Comparison of ENCODE assay signal across 29 cellular contexts in the genomic region with DNA sequence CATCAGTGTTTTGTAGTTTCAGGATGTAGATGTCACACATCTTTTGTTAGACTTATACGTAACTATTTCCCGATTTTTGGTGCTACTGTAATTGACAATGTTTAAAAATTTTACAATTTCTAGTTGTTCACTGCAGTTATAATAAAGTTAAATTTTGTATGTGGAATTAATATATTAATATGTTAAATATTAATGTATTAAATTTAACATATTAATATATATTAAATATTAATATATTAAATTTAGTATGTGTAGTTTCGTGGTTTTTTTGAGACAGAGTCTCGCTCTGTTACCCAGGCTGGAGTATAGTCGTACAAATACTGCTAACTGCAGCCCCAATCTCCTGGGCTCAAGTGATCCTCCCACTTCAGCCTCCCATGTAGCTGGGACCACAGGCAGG. TPM values are rescaled to one million over a fixed set of nuclear protein-coding genes. Genes with fewer than 3 reads are reported as not detected.
DNase-seq lines count a peak whose midpoint lies in the region; ATAC-seq and TF ChIP-seq lines count a peak whose summit lies in the region.
"Had no signal": no experiment of that assay in that cellular context is flagged by ENCODE, and none has a peak within 500 bp of the region (broad histone marks: within the 10 kb centered on the region; RNA-seq: fewer than 3 reads in every experiment).

No MANE protein-coding gene starts in this region.

- H3K4me3 ChIP-seq in adrenal gland (peak overlapping the region in 1 of 4 donors; percentile 52), mesenchymal stem cell (ENCODE audit: insufficient read depth in 1 of 2, low read depth in 1 of 2, low read length in 2 of 2) (no peak overlapping the region), upper lobe of left lung (no peak overlapping the region), A673 (ENCODE audit: low read depth, low read length, poor library complexity, severe bottlenecking) (no peak overlapping the region)
- H3K4me3 ChIP-seq: A549, GM12878, PC-9 had no signal

- no peak overlapping the region for H3K4ac ChIP-seq in mesenchymal stem cell (ENCODE audit: low read depth in 1 of 2, low read length in 2 of 2)

- CTCF ChIA-PET in A673 (lab: Charles Lee): interaction anchor here (0.6 kb wide), 1 partner anchor 76 kb away, joined by 6 read pairs; no protein-coding TSS in a partner anchor

- no peaks in the 10 kb centered on the region for H3K27me3 Mint-ChIP-seq in mesothelial cell of epicardium (ENCODE audit: low read depth)
- H3K27me3 Mint-ChIP-seq: activated CD4-positive, alpha-beta memory T cell treated with anti-CD3 and anti-CD28 coated beads for 36 hours; activated T-helper 17 cell treated with anti-CD3 and anti-CD28 coated beads, Interleukin-2, amount 50 U/mL, for 72 hours; naive thymus-derived CD8-positive, alpha-beta T cell had no signal

- H3K18ac ChIP-seq in mesenchymal stem cell (ENCODE audit: low read depth in 1 of 2, low read length in 2 of 2): peak overlapping the region in 1 of 2 experiments; percentile 40

- no peaks in the 10 kb centered on the region for H3K27me3 ChIP-seq in adrenal gland
- no peaks in the 10 kb centered on the region for H3K27me3 ChIP-seq in mesenchymal stem cell (ENCODE audit: control insufficient read depth in 1 of 2, insufficient read depth in 1 of 2, low read length in 2 of 2)
- no peaks in the 10 kb centered on the region for H3K27me3 ChIP-seq in upper lobe of left lung
- no peaks in the 10 kb centered on the region for H3K27me3 ChIP-seq in A673 (replicated peaks; ENCODE audit: insufficient read depth, low read depth, low read length, poor library complexity)

- H2AFZ ChIP-seq in mesenchymal stem cell (ENCODE audit: low read depth, low read length): no peak overlapping the region
- H2AFZ ChIP-seq: PC-9 had no signal

- peaks cover 3% of the 10 kb centered on the region for H3K79me1 ChIP-seq in mesenchymal stem cell (replicated peaks; ENCODE audit: low read length, poor library complexity, severe bottlenecking)

- TF ChIP-seq POLR2A in adrenal gland (IDR thresholded peaks at IDR 0.05) (no peak), upper lobe of left lung (IDR thresholded peaks at IDR 0.05) (no peak)

- WGBS in adrenal gland, 4 donors: 86 to 90% (median 89%) methylated on average over 5 of the region's 5 CpGs
- 94% methylated on average over 3 of the region's 5 CpGs for WGBS in mesenchymal stem cell
- WGBS in upper lobe of left lung, 2 donors: 87 to 95% methylated on average over 5 of the region's 5 CpGs

- no peak overlapping the region for H3K23ac ChIP-seq in mesenchymal stem cell (ENCODE audit: low read length in 2 of 2)

- TF ChIP-seq EP300 in upper lobe of left lung (IDR thresholded peaks at IDR 0.05): no peak

- H3K4me1 ChIP-seq in adrenal gland (replicated peaks in 1 of 2) (peaks cover 20 to 25% of the 10 kb centered on the region in 2 donors), mesenchymal stem cell (ENCODE audit: control insufficient read depth, insufficient read depth, low read depth, low read length) (peaks cover 9% of the 10 kb centered on the region), upper lobe of left lung (peaks cover 18 to 31% (median 27%) of the 10 kb centered on the region in 4 donors), A673 (ENCODE audit: insufficient read depth, low read length, poor library complexity, severe bottlenecking) (peaks cover 15% of the 10 kb centered on the region)

- no peak overlapping the region for H3K14ac ChIP-seq in mesenchymal stem cell (ENCODE audit: low read length in 2 of 2)

- no peak overlapping the region for H2BK15ac ChIP-seq in mesenchymal stem cell (ENCODE audit: low read depth, poor library complexity, severe bottlenecking)

- BruUV-seq in A673 (replicated peaks; lab: Mats Ljungman, UMichigan): no TSS peak

- POLR2A ChIA-PET in A673 (lab: Charles Lee; ENCODE audit: low non-redundant PET): no interaction called here

- H3K9ac ChIP-seq in mesenchymal stem cell (ENCODE audit: low read length): peak overlapping the region; percentile 81

- no peak overlapping the region for H2BK120ac ChIP-seq in mesenchymal stem cell (ENCODE audit: low read depth, low read length)

- H3K36me3 ChIP-seq in adrenal gland (replicated peaks in 1 of 2) (no peaks in the 10 kb centered on the region), mesenchymal stem cell (ENCODE audit: control insufficient read depth in 1 of 2, insufficient read depth in 2 of 2, low read depth in 1 of 2, low read length in 2 of 2) (peaks cover 3 to 7% of the 10 kb centered on the region in 2 experiments), upper lobe of left lung (peaks cover 0 to 6% (median 2%) of the 10 kb centered on the region in 4 donors), A673 (ENCODE audit: insufficient read depth, low read length, poor library complexity, severe bottlenecking) (no peaks in the 10 kb centered on the region)

- H3K9me3 ChIP-seq in adrenal gland (replicated peaks in 1 of 3): no peaks in the 10 kb centered on the region
- H3K9me3 ChIP-seq in mesenchymal stem cell (ENCODE audit: control insufficient read depth, low read length): no peaks in the 10 kb centered on the region
- no peaks in the 10 kb centered on the region for H3K9me3 ChIP-seq in upper lobe of left lung
- no peaks in the 10 kb centered on the region for H3K9me3 ChIP-seq in A673 (ENCODE audit: low read depth, low read length, poor library complexity, severe bottlenecking)
- H3K9me3 ChIP-seq: A549, lower lobe of right lung had no signal

- H4K8ac ChIP-seq in mesenchymal stem cell (ENCODE audit: low read length): no peak overlapping the region

- H2AK5ac ChIP-seq in mesenchymal stem cell (ENCODE audit: low read length, severe bottlenecking): no peak overlapping the region

- H3K27ac ChIP-seq in adrenal gland (peak overlapping the region in 4 of 5 donors; percentile 26 to 92 (median 86)), mesenchymal stem cell (ENCODE audit: low read length, poor library complexity, severe bottlenecking) (no peak overlapping the region), upper lobe of left lung (peak overlapping the region in 3 of 4 donors; percentile 77 to 85 (median 82)), A673 (ENCODE audit: low read depth, low read length, poor library complexity, severe bottlenecking) (no peak overlapping the region)

- H2BK12ac ChIP-seq in mesenchymal stem cell (ENCODE audit: low read length in 2 of 2): no peak overlapping the region

- peaks cover 18% of the 10 kb centered on the region for H3K4me1 Mint-ChIP-seq in mesothelial cell of epicardium
- H3K4me1 Mint-ChIP-seq in stimulated activated effector memory CD8-positive, alpha-beta T cell treated with anti-CD3 and anti-CD28 coated beads, Interleukin-12 subunit alpha, Interleukin-12 subunit beta, amount 100 ng/mL, for 72 hours: peaks cover 12% of the 10 kb centered on the region

- H3K4me3 Mint-ChIP-seq in mesothelial cell of epicardium: no peak overlapping the region
- H3K4me3 Mint-ChIP-seq in stimulated activated effector memory CD8-positive, alpha-beta T cell treated with anti-CD3 and anti-CD28 coated beads, Interleukin-12 subunit alpha, Interleukin-12 subunit beta, amount 100 ng/mL, for 72 hours: no peak overlapping the region
- H3K4me3 Mint-ChIP-seq: activated CD4-positive, alpha-beta memory T cell treated with anti-CD3 and anti-CD28 coated beads for 36 hours; H9 had no signal

- intact Hi-C loops in left ventricle myocardium superior (cut with micrococcal nuclease): no loop called here
- intact Hi-C loops in left cardiac atrium (cut with DNase I): no loop called here
- intact Hi-C loops in adrenal gland (cut with DNase I): no loop called here
- intact Hi-C loops in A673 (cut with micrococcal nuclease; ENCODE audit: unreplicated experiment): no loop called here

- no peak overlapping the region for H3K27ac Mint-ChIP-seq in mesothelial cell of epicardium
- H3K27ac Mint-ChIP-seq in stimulated activated effector memory CD8-positive, alpha-beta T cell treated with anti-CD3 and anti-CD28 coated beads, Interleukin-12 subunit alpha, Interleukin-12 subunit beta, amount 100 ng/mL, for 72 hours: no peak overlapping the region
- H3K27ac Mint-ChIP-seq: activated CD4-positive, alpha-beta memory T cell treated with anti-CD3 and anti-CD28 coated beads for 36 hours; activated T-helper 17 cell treated with anti-CD3 and anti-CD28 coated beads, Interleukin-2, amount 50 U/mL, for 72 hours; H9 had no signal

- no peak for ATAC-seq in left ventricle myocardium superior
- no peak for ATAC-seq in left cardiac atrium
- ATAC-seq in upper lobe of left lung (ENCODE audit: low FRiP score in 2 of 2): no peak
- no peak for ATAC-seq in stimulated activated effector memory CD8-positive, alpha-beta T cell treated with anti-CD3 and anti-CD28 coated beads, Interleukin-12 subunit alpha, Interleukin-12 subunit beta, amount 100 ng/mL, for 72 hours

- TF ChIP-seq CTCF in adrenal gland (IDR thresholded peaks at IDR 0.05): no peak
- TF ChIP-seq CTCF in upper lobe of left lung (IDR thresholded peaks at IDR 0.05): no peak
- TF ChIP-seq CTCF in mesothelial cell of epicardium (IDR thresholded peaks at IDR 0.05; ENCODE audit: unreplicated experiment): no peak
- no peak for TF ChIP-seq CTCF in A673 (conservative IDR thresholded peaks at IDR 0.05; ENCODE audit: low read depth, low read length)

- no peak overlapping the region for H4K91ac ChIP-seq in mesenchymal stem cell (ENCODE audit: low read length)

- H2BK5ac ChIP-seq in mesenchymal stem cell (ENCODE audit: low read depth, low read length, poor library complexity, severe bottlenecking): no peak overlapping the region

- peaks cover 6% of the 10 kb centered on the region for H3K36me3 Mint-ChIP-seq in mesothelial cell of epicardium
- peaks cover 14% of the 10 kb centered on the region for H3K36me3 Mint-ChIP-seq in stimulated activated effector memory CD8-positive, alpha-beta T cell treated with anti-CD3 and anti-CD28 coated beads, Interleukin-12 subunit alpha, Interleukin-12 subunit beta, amount 100 ng/mL, for 72 hours

- no peak overlapping the region for H3K4me2 ChIP-seq in mesenchymal stem cell (ENCODE audit: low read length, poor library complexity, severe bottlenecking)

- DNase-seq in left ventricle myocardium superior: peak; percentile 3
- no peak for DNase-seq in left cardiac atrium
- DNase-seq in adrenal gland: no peak
- no peak for DNase-seq in mesenchymal stem cell
- no peak for DNase-seq in upper lobe of left lung
- no peak for DNase-seq in mesothelial cell of epicardium (ENCODE audit: low spot score in 2 of 2, unreplicated experiment in 2 of 2)
- no peak for DNase-seq in A673 (ENCODE audit: low spot score)
- no peak for DNase-seq in stimulated activated effector memory CD8-positive, alpha-beta T cell treated with anti-CD3 and anti-CD28 coated beads, Interleukin-12 subunit alpha, Interleukin-12 subunit beta, amount 100 ng/mL, for 72 hours (ENCODE audit: low spot score in 2 of 2)
- DNase-seq: activated CD4-positive, alpha-beta memory T cell treated with anti-CD3 and anti-CD28 coated beads for 36 hours; activated CD4-positive, alpha-beta T cell treated with anti-CD3 and anti-CD28 coated beads for 1 hour; activated naive CD4-positive, alpha-beta T cell treated with anti-CD3 and anti-CD28 coated beads, Interleukin-2, amount 50 U/mL, for 16 hours; amniotic stem cell; CD8-positive, alpha-beta memory T cell; effector CD4-positive, alpha-beta T cell; EL; H9; islet precursor cell; lower lobe of right lung; NCI-H1417 treated with DMSO at 0.1 percent for 48 hours; NCI-H524 treated with DMSO at 0.1 percent for 48 hours; NK-92 treated with Interleukin-12 subunit alpha and Interleukin-12 subunit beta, amount 100 ng/mL, for 24 hours; occipital lobe; PC-9; stimulated activated naive CD4-positive, alpha-beta T cell treated with Interleukin-2 at 50 U/mL for 16 hours had no signal

- H3K9me3 Mint-ChIP-seq in mesothelial cell of epicardium: no peaks in the 10 kb centered on the region
- H3K9me3 Mint-ChIP-seq in stimulated activated effector memory CD8-positive, alpha-beta T cell treated with anti-CD3 and anti-CD28 coated beads, Interleukin-12 subunit alpha, Interleukin-12 subunit beta, amount 100 ng/mL, for 72 hours: no peaks in the 10 kb centered on the region
- H3K9me3 Mint-ChIP-seq: activated CD4-positive, alpha-beta memory T cell treated with anti-CD3 and anti-CD28 coated beads for 36 hours; activated T-helper 17 cell treated with anti-CD3 and anti-CD28 coated beads, Interleukin-2, amount 50 U/mL, for 72 hours; CD8-positive, alpha-beta memory T cell; H9; naive thymus-derived CD8-positive, alpha-beta T cell had no signal

RNA-seq across cellular contexts. Expression of gene LGALS3BP, which starts 5.7 kb away (rescaled TPM):
- total RNA-seq in left ventricle myocardium superior (822 TPM), left cardiac atrium (100 to 1,000 TPM; 390 to 448 TPM), adrenal gland (1,000 to 10,000 TPM in 2 of 8 donors, 100 to 1,000 TPM in 6; 449 to 1,588 (median 791) TPM), upper lobe of left lung (1,000 to 10,000 TPM in 1 of 6 donors, 100 to 1,000 TPM in 5; 257 to 1,111 (median 533) TPM), mesothelial cell of epicardium (373 to 393 TPM (median 375 TPM) in 3 replicates), A673 (2021) (295 and 324 TPM in 2 replicates)
- polyA plus RNA-seq in adrenal gland: 100 to 1,000 TPM; 266 to 499 (median 286) TPM
- polyA plus RNA-seq in mesenchymal stem cell (2013, experiment 1 of 2): 349 TPM
- 351 TPM for polyA plus RNA-seq in mesenchymal stem cell (2013, experiment 2 of 2)

RNA-seq across cellular contexts. Expression of gene CANT1, which starts 24.2 kb away (rescaled TPM):
- total RNA-seq in left ventricle myocardium superior: 28.2 TPM
- total RNA-seq in left cardiac atrium: 10 to 100 TPM; 30.5 to 33.3 TPM
- 10 to 100 TPM; 36.5 to 78.3 (median 61.5) TPM for total RNA-seq in adrenal gland
- polyA plus RNA-seq in adrenal gland: 10 to 100 TPM; 10.3 to 29.5 (median 10.7) TPM
- 37.8 TPM for polyA plus RNA-seq in mesenchymal stem cell (2013, experiment 1 of 2)
- polyA plus RNA-seq in mesenchymal stem cell (2013, experiment 2 of 2): 38.3 TPM
- 10 to 100 TPM; 19.5 to 77.8 (median 38.6) TPM for total RNA-seq in upper lobe of left lung
- 64.2 to 79.3 TPM (median 68.2 TPM) in 3 replicates for total RNA-seq in mesothelial cell of epicardium
- total RNA-seq in A673 (2021): 54.2 and 67.9 TPM in 2 replicates

RNA-seq across cellular contexts. Expression of gene C1QTNF1, which starts 38.6 kb away (rescaled TPM):
- total RNA-seq in left ventricle myocardium superior (247 TPM), left cardiac atrium (100 to 1,000 TPM; 377 to 765 TPM), adrenal gland (100 to 1,000 TPM in 6 of 8 donors, 10 to 100 TPM in 2; 74.6 to 175 (median 137) TPM), upper lobe of left lung (10 to 100 TPM in 4 of 6 donors, 1 to 10 TPM in 2; 9.3 to 30.4 (median 14.1) TPM), mesothelial cell of epicardium (21.9 to 22.1 TPM (median 22.1 TPM) in 3 replicates), A673 (2021) (3.8 and 6.3 TPM in 2 replicates)
- polyA plus RNA-seq in adrenal gland: 100 to 1,000 TPM in 1 of 3 donors, 10 to 100 TPM in 2; 17.2 to 147 (median 74.4) TPM
- polyA plus RNA-seq in mesenchymal stem cell (2013, experiment 1 of 2): 11.9 TPM
- polyA plus RNA-seq in mesenchymal stem cell (2013, experiment 2 of 2): 13.6 TPM
- total RNA-seq: activated T-helper 17 cell treated with anti-CD3 and anti-CD28 coated beads, Interleukin-2, amount 50 U/mL, for 72 hours; naive thymus-derived CD8-positive, alpha-beta T cell; T-helper 2 cell treated with Interferon-gamma antibody and Interleukin-4, amounts not matched to agents 100 ng/mL and 5 ng/mL, for 36 hours had no signal
- polyA plus RNA-seq: CD8-positive, alpha-beta memory T cell; naive thymus-derived CD8-positive, alpha-beta T cell had no signal

Comparison
In these comparisons a context has a peak if more than half of its experiments do, and no peak if none do; other contexts are left out.
1. H3K27ac ChIP-seq: peak in adrenal gland (4 of 5) and upper lobe of left lung (3 of 4); none in mesenchymal stem cell (single experiment) and A673 (single experiment).